24 cellular contexts compared by ENCODE assay signal in genomic region chr12:51994539-51994820, GRCh38. TPM values are rescaled to one million over a fixed set of nuclear protein-coding genes. Genes with fewer than 3 reads are reported as not detected.
"Had no signal": no experiment of that assay in that cellular context is flagged by ENCODE, and none has a peak within 500 bp of the region (broad histone marks: within the 10 kb centered on the region; RNA-seq: fewer than 3 reads in every experiment).

No MANE protein-coding gene starts in this region.

- H3K4me1 ChIP-seq: adrenal gland, breast epithelium had no signal

- H3K4me2 ChIP-seq: PC-9 had no signal

- DNase-seq: activated CD4-positive, alpha-beta memory T cell treated with anti-CD3 and anti-CD28 coated beads, Interleukin-2, amount 10 ng/mL, durations not matched to agents 7 days and 5 days; activated CD4-positive, alpha-beta T cell treated with anti-CD3 and anti-CD28 coated beads for 36 hours; activated CD4-positive, alpha-beta T cell treated with anti-CD3 and anti-CD28 coated beads, Interleukin-2, amount 50 U/mL, for 1 hour; activated gamma-delta T cell; activated naive CD4-positive, alpha-beta T cell treated with anti-CD3 and anti-CD28 coated beads, Interleukin-2, amount 50 U/mL, for 16 hours; activated naive CD8-positive, alpha-beta T cell treated with anti-CD3 and anti-CD28 coated beads, Interleukin-2, amount 10 ng/mL, durations not matched to agents 7 days and 5 days; activated T-cell treated with anti-CD3 and anti-CD28 coated beads for 4 hours; activated T-cell treated with anti-CD3 and anti-CD28 coated beads, Interleukin-2, amount 50 U/mL, for 48 hours; adrenal gland; anterior cingulate cortex; caudate nucleus; Karpas-422; MM.1S; NCI-H1105; NCI-H1436 treated with DMSO at 0.1 percent for 48 hours; NCI-H187; NCI-H2081; NCI-H446; NCI-H524; PC-9; SHP77 treated with DMSO at 0.1 percent for 48 hours; T-helper 1 cell had no signal

- H3K27ac ChIP-seq: adrenal gland, breast epithelium, PC-9 had no signal

- ATAC-seq: activated CD4-positive, alpha-beta T cell treated with anti-CD3 and anti-CD28 coated beads for 36 hours; activated T-helper 17 cell treated with anti-CD3 and anti-CD28 coated beads, Interleukin-2, amount 50 U/mL, for 72 hours had no signal

- H3K27me3 ChIP-seq: adrenal gland, breast epithelium had no signal

- H2AFZ ChIP-seq: PC-9 had no signal

- H3K9me3 ChIP-seq: adrenal gland, breast epithelium had no signal

- H3K36me3 ChIP-seq: breast epithelium had no signal

- H3K4me3 ChIP-seq: adrenal gland, breast epithelium, PC-9 had no signal

RNA-seq across cellular contexts. Expression of gene TAMALIN, which starts 12.3 kb away (rescaled TPM):
- total RNA-seq: PC-9 had no signal
